ENCODE assay signal across 8 cellular contexts in the genomic region with DNA sequence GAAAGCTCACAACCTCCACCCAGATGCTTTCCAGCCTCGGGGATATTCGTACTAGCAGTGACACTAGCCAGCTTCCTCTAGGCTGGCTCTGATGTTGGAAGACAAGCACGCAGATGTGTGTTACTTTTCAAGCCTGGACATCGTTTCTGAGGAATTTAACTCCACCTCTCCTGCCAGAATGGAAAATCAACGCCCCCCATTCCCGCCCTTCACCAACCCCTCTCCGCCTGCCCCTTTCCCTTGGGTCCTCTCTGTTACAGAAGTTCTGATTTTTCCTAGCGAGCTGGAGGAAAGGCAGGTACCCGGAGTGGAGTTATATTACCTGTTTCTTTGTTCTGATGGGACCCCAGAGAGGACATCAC. TPM values are rescaled to one million over a fixed set of nuclear protein-coding genes. Genes with fewer than 3 reads are reported as not detected.
A peak's percentile ranks its signal among the peaks of the same experiment; 100 is the strongest.
DNase-seq lines count a peak whose midpoint lies in the region; ATAC-seq and TF ChIP-seq lines count a peak whose summit lies in the region.

No MANE protein-coding gene starts in this region.

- H3K4me1 Mint-ChIP-seq in activated CD4-positive, alpha-beta T cell treated with anti-CD3 and anti-CD28 coated beads, Interleukin-2, amount 10 ng/mL, durations not matched to agents 24 days and 14 days = peaks cover 28% of the 10 kb centered on the region

- H3K27ac Mint-ChIP-seq in activated CD4-positive, alpha-beta T cell treated with anti-CD3 and anti-CD28 coated beads, Interleukin-2, amount 10 ng/mL, durations not matched to agents 24 days and 14 days = peak overlapping the region; percentile 85

- peak overlapping the region; percentile 53 for H3K27ac ChIP-seq in epithelial cell of prostate
- H3K27ac ChIP-seq in upper lobe of right lung = peak overlapping the region; percentile 88

- peak; percentile 71 for DNase-seq in NCI-H82 (lab: John Stamatoyannopoulos, UW)
- no peak for DNase-seq in NCI-H82 treated with DMSO at 0.1 percent for 48 hours (lab: John Stamatoyannopoulos, UW; ENCODE audit: unreplicated experiment)
- peak; percentile 62 for DNase-seq in NCI-H2107 treated with DMSO at 0.1 percent for 48 hours (lab: John Stamatoyannopoulos, UW; ENCODE audit: unreplicated experiment)
- peak; percentile 74 for DNase-seq in activated CD4-positive, alpha-beta T cell treated with anti-CD3 and anti-CD28 coated beads, Interleukin-2, amount 10 ng/mL, durations not matched to agents 24 days and 14 days
- DNase-seq in epithelial cell of prostate (ENCODE audit: low read depth, low spot score) = no peak
- DNase-seq in midbrain (lab: John Stamatoyannopoulos, UW) = peak; percentile 27
- DNase-seq in upper lobe of right lung = no peak

- H3K4me3 Mint-ChIP-seq in activated CD4-positive, alpha-beta T cell treated with anti-CD3 and anti-CD28 coated beads, Interleukin-2, amount 10 ng/mL, durations not matched to agents 24 days and 14 days = peak overlapping the region; percentile 91

- no peaks in the 10 kb centered on the region for H3K27me3 ChIP-seq in upper lobe of right lung

- ATAC-seq in HG02840 (IDR thresholded peaks at IDR 0.05; ENCODE audit: low FRiP score, unreplicated experiment) = peak; percentile 25
- peak; percentile 11 for ATAC-seq in upper lobe of right lung

- peaks cover 8% of the 10 kb centered on the region for H3K9me3 Mint-ChIP-seq in activated CD4-positive, alpha-beta T cell treated with anti-CD3 and anti-CD28 coated beads, Interleukin-2, amount 10 ng/mL, durations not matched to agents 24 days and 14 days

- TF ChIP-seq CTCF in upper lobe of right lung (IDR thresholded peaks at IDR 0.05) = no peak

- no peaks in the 10 kb centered on the region for H3K36me3 ChIP-seq in upper lobe of right lung

- H3K4me1 ChIP-seq in upper lobe of right lung = peaks cover 20% of the 10 kb centered on the region

- peaks cover 21% of the 10 kb centered on the region for H3K36me3 Mint-ChIP-seq in activated CD4-positive, alpha-beta T cell treated with anti-CD3 and anti-CD28 coated beads, Interleukin-2, amount 10 ng/mL, durations not matched to agents 24 days and 14 days (ENCODE audit: low read depth)

- H3K4me3 ChIP-seq in upper lobe of right lung = peak overlapping the region; percentile 87

- H3K27me3 Mint-ChIP-seq in activated CD4-positive, alpha-beta T cell treated with anti-CD3 and anti-CD28 coated beads, Interleukin-2, amount 10 ng/mL, durations not matched to agents 24 days and 14 days = no peaks in the 10 kb centered on the region

- H3K9me3 ChIP-seq in upper lobe of right lung = no peaks in the 10 kb centered on the region

- intact Hi-C loops in activated CD4-positive, alpha-beta T cell treated with anti-CD3 and anti-CD28 coated beads, Interleukin-2, amount 10 ng/mL, durations not matched to agents 24 days and 14 days (cut with micrococcal nuclease) = loop anchor here (2.0 to 10.0 kb wide), 5 partner anchors 118 to 650 kb away; a partner anchor contains a TSS
- intact Hi-C loops in upper lobe of right lung (cut with DNase I) = no loop called here

RNA-seq across cellular contexts. Expression of a gene that starts 0.5 kb away (rescaled TPM):
- 52.2 and 59.1 TPM in 2 replicates for total RNA-seq in activated CD4-positive, alpha-beta T cell treated with anti-CD3 and anti-CD28 coated beads, Interleukin-2, amount 10 ng/mL, durations not matched to agents 24 days and 14 days
- 67.7 TPM for total RNA-seq in upper lobe of right lung

RNA-seq across cellular contexts. Expression of a gene that starts 45.6 kb away (rescaled TPM):
- 60.2 and 64.1 TPM in 2 replicates for total RNA-seq in activated CD4-positive, alpha-beta T cell treated with anti-CD3 and anti-CD28 coated beads, Interleukin-2, amount 10 ng/mL, durations not matched to agents 24 days and 14 days
- total RNA-seq in upper lobe of right lung = 82.3 TPM

Comparison
In these comparisons a context has a peak if more than half of its experiments do, and no peak if none do; other contexts are left out.
1. DNase-seq: peak in NCI-H82 (single experiment), NCI-H2107 treated with DMSO at 0.1 percent for 48 hours (single experiment), activated CD4-positive, alpha-beta T cell treated with anti-CD3 and anti-CD28 coated beads, Interleukin-2, amount 10 ng/mL, durations not matched to agents 24 days and 14 days (single experiment) and midbrain (single experiment); none in NCI-H82 treated with DMSO at 0.1 percent for 48 hours (single experiment), epithelial cell of prostate (single experiment) and upper lobe of right lung (single experiment).